Comparison of ENCODE assay signal across 1 cellular context in the genomic region with DNA sequence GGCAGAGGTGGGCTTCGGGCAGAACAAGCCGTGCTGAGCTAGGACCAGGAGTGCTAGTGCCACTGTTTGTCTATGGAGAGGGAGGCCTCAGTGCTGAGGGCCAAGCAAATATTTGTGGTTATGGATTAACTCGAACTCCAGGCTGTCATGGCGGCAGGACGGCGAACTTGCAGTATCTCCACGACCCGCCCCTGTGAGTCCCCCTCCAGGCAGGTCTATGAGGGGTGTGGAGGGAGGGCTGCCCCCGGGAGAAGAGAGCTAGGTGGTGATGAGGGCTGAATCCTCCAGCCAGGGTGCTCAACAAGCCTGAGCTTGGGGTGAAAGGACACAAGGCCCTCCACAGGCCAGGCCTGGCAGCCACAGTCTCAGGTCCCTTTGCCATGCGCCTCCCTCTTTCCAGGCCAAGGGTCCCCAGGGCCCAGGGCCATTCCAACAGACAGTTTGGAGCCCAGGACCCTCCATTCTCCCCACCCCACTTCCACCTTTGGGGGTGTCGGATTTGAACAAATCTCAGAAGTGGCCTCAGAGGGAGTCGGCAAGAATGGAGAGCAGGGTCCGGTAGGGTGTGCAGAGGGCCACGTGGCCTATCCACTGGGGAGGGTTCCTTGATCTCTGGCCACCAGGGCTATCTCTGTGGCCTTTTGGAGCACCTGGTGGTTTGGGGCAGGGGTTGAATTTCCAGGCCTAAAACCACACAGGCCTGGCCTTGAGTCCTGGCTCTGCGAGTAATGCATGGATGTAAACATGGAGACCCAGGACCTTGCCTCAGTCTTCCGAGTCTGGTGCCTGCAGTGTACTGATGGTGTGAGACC.
TF ChIP-seq lines count a peak whose summit lies in the region.

PROC (plus strand) TSS at position 128 of the 812 bp plus-strand sequence. CDS start 1,516 bp downstream, outside the sequence.

TF ChIP-seq in HepG2, 621 proteins besides CTCF, POLR2A, EP300 and RAD21 (continued from another document and continues in another):
- TF ChIP-seq ZFY (CRISPR knock-in tag; IDR thresholded peaks at IDR 0.05) (peak; percentile 98), PITX1 (CRISPR knock-in tag; IDR thresholded peaks at IDR 0.05) (peak; percentile 97), ZNF709 (CRISPR knock-in tag; IDR thresholded peaks at IDR 0.05) (peak; percentile 94), TOE1 (CRISPR knock-in tag; IDR thresholded peaks at IDR 0.05) (peak; percentile 78), JARID2 (CRISPR knock-in tag; IDR thresholded peaks at IDR 0.05; ENCODE audit: insufficient replicate concordance) (no peak), NFKBIZ (CRISPR knock-in tag; IDR thresholded peaks at IDR 0.05) (0 out of 2 replicates have a peak, but pooled peaks have one; percentile 77), ZBTB46 (CRISPR knock-in tag; IDR thresholded peaks at IDR 0.05; ENCODE audit: borderline replicate concordance) (0 out of 2 replicates have a peak, but pooled peaks have one; percentile 81), ZFP36 (IDR thresholded peaks at IDR 0.05; ENCODE audit: borderline replicate concordance, low read depth, low read length, partially characterized antibody) (no peak), FOXA1 (IDR thresholded peaks at IDR 0.05) (no peak), FOXA1 (CRISPR knock-in tag; IDR thresholded peaks at IDR 0.05) (peak; percentile 95), FOXK1 (CRISPR knock-in tag; IDR thresholded peaks at IDR 0.05; ENCODE audit: borderline replicate concordance, low read depth) (peak; percentile 61; the same call in 1 of the 2 replicates), TBX3 (IDR thresholded peaks at IDR 0.05; ENCODE audit: borderline replicate concordance) (peak; percentile 27), ZNF414 (CRISPR knock-in tag; IDR thresholded peaks at IDR 0.05) (peak; percentile 74; the same call in 1 of the 2 replicates), TCF7L2 (IDR thresholded peaks at IDR 0.05; ENCODE audit: low read depth, low read length) (no peak), SNAI1 (CRISPR knock-in tag; IDR thresholded peaks at IDR 0.05; ENCODE audit: borderline replicate concordance) (peak; percentile 13; the same call in 1 of the 2 replicates), HNRNPK (IDR thresholded peaks at IDR 0.05; ENCODE audit: low read depth, low read length, poor library complexity, severe bottlenecking) (no peak), ZNF282 (IDR thresholded peaks at IDR 0.05; ENCODE audit: partially characterized antibody) (no peak), SMYD3 (CRISPR knock-in tag; IDR thresholded peaks at IDR 0.05) (no peak), HDAC6 (IDR thresholded peaks at IDR 0.05; ENCODE audit: low read depth, low read length) (no peak), DNMT1 (CRISPR knock-in tag; IDR thresholded peaks at IDR 0.05) (peak; percentile 93), THAP8 (CRISPR knock-in tag; IDR thresholded peaks at IDR 0.05; ENCODE audit: borderline replicate concordance) (no peak), NFE2 (CRISPR knock-in tag; IDR thresholded peaks at IDR 0.05) (no peak), RFXANK (CRISPR knock-in tag; IDR thresholded peaks at IDR 0.05) (no peak), ZNF224 (CRISPR knock-in tag; IDR thresholded peaks at IDR 0.05) (peak; percentile 69; the same call in 1 of the 2 replicates), RNF2 (conservative IDR thresholded peaks at IDR 0.05; ENCODE audit: low read depth) (peak; percentile 87)
- TF ChIP-seq, protein P1, sequence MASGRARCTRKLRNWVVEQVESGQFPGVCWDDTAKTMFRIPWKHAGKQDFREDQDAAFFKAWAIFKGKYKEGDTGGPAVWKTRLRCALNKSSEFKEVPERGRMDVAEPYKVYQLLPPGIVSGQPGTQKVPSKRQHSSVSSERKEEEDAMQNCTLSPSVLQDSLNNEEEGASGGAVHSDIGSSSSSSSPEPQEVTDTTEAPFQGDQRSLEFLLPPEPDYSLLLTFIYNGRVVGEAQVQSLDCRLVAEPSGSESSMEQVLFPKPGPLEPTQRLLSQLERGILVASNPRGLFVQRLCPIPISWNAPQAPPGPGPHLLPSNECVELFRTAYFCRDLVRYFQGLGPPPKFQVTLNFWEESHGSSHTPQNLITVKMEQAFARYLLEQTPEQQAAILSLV (CRISPR knock-in tag; IDR thresholded peaks at IDR 0.05; ENCODE audit: borderline replicate concordance) = peak; percentile 98
- TF ChIP-seq, protein P2, sequence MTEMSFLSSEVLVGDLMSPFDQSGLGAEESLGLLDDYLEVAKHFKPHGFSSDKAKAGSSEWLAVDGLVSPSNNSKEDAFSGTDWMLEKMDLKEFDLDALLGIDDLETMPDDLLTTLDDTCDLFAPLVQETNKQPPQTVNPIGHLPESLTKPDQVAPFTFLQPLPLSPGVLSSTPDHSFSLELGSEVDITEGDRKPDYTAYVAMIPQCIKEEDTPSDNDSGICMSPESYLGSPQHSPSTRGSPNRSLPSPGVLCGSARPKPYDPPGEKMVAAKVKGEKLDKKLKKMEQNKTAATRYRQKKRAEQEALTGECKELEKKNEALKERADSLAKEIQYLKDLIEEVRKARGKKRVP (CRISPR knock-in tag; IDR thresholded peaks at IDR 0.05) = no peak
- TF ChIP-seq, protein P3, sequence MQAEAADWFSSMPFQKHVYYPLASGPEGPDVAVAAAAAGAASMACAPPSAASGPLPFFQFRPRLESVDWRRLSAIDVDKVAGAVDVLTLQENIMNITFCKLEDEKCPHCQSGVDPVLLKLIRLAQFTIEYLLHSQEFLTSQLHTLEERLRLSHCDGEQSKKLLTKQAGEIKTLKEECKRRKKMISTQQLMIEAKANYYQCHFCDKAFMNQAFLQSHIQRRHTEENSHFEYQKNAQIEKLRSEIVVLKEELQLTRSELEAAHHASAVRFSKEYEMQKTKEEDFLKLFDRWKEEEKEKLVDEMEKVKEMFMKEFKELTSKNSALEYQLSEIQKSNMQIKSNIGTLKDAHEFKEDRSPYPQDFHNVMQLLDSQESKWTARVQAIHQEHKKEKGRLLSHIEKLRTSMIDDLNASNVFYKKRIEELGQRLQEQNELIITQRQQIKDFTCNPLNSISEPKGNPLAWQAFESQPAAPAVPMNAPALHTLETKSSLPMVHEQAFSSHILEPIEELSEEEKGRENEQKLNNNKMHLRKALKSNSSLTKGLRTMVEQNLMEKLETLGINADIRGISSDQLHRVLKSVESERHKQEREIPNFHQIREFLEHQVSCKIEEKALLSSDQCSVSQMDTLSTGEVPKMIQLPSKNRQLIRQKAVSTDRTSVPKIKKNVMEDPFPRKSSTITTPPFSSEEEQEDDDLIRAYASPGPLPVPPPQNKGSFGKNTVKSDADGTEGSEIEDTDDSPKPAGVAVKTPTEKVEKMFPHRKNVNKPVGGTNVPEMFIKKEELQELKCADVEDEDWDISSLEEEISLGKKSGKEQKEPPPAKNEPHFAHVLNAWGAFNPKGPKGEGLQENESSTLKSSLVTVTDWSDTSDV (CRISPR knock-in tag; IDR thresholded peaks at IDR 0.05) = peak; percentile 81; the same call in 1 of the 2 replicates
- TF ChIP-seq, protein P4, sequence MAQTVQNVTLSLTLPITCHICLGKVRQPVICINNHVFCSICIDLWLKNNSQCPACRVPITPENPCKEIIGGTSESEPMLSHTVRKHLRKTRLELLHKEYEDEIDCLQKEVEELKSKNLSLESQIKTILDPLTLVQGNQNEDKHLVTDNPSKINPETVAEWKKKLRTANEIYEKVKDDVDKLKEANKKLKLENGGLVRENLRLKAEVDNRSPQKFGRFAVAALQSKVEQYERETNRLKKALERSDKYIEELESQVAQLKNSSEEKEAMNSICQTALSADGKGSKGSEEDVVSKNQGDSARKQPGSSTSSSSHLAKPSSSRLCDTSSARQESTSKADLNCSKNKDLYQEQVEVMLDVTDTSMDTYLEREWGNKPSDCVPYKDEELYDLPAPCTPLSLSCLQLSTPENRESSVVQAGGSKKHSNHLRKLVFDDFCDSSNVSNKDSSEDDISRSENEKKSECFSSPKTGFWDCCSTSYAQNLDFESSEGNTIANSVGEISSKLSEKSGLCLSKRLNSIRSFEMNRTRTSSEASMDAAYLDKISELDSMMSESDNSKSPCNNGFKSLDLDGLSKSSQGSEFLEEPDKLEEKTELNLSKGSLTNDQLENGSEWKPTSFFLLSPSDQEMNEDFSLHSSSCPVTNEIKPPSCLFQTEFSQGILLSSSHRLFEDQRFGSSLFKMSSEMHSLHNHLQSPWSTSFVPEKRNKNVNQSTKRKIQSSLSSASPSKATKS (CRISPR knock-in tag; IDR thresholded peaks at IDR 0.05) = no peak; the same call in 1 of the 2 replicates
- TF ChIP-seq, protein P5, sequence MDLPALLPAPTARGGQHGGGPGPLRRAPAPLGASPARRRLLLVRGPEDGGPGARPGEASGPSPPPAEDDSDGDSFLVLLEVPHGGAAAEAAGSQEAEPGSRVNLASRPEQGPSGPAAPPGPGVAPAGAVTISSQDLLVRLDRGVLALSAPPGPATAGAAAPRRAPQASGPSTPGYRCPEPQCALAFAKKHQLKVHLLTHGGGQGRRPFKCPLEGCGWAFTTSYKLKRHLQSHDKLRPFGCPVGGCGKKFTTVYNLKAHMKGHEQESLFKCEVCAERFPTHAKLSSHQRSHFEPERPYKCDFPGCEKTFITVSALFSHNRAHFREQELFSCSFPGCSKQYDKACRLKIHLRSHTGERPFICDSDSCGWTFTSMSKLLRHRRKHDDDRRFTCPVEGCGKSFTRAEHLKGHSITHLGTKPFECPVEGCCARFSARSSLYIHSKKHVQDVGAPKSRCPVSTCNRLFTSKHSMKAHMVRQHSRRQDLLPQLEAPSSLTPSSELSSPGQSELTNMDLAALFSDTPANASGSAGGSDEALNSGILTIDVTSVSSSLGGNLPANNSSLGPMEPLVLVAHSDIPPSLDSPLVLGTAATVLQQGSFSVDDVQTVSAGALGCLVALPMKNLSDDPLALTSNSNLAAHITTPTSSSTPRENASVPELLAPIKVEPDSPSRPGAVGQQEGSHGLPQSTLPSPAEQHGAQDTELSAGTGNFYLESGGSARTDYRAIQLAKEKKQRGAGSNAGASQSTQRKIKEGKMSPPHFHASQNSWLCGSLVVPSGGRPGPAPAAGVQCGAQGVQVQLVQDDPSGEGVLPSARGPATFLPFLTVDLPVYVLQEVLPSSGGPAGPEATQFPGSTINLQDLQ (CRISPR knock-in tag; IDR thresholded peaks at IDR 0.05) = peak; percentile 56; the same call in 1 of the 2 replicates
- TF ChIP-seq, protein P6, sequence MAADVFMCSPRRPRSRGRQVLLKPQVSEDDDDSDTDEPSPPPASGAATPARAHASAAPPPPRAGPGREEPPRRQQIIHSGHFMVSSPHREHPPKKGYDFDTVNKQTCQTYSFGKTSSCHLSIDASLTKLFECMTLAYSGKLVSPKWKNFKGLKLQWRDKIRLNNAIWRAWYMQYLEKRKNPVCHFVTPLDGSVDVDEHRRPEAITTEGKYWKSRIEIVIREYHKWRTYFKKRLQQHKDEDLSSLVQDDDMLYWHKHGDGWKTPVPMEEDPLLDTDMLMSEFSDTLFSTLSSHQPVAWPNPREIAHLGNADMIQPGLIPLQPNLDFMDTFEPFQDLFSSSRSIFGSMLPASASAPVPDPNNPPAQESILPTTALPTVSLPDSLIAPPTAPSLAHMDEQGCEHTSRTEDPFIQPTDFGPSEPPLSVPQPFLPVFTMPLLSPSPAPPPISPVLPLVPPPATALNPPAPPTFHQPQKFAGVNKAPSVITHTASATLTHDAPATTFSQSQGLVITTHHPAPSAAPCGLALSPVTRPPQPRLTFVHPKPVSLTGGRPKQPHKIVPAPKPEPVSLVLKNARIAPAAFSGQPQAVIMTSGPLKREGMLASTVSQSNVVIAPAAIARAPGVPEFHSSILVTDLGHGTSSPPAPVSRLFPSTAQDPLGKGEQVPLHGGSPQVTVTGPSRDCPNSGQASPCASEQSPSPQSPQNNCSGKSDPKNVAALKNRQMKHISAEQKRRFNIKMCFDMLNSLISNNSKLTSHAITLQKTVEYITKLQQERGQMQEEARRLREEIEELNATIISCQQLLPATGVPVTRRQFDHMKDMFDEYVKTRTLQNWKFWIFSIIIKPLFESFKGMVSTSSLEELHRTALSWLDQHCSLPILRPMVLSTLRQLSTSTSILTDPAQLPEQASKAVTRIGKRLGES (CRISPR knock-in tag; IDR thresholded peaks at IDR 0.05; ENCODE audit: borderline replicate concordance) = no peak; the same call in 1 of the 2 replicates
- TF ChIP-seq, protein P7, sequence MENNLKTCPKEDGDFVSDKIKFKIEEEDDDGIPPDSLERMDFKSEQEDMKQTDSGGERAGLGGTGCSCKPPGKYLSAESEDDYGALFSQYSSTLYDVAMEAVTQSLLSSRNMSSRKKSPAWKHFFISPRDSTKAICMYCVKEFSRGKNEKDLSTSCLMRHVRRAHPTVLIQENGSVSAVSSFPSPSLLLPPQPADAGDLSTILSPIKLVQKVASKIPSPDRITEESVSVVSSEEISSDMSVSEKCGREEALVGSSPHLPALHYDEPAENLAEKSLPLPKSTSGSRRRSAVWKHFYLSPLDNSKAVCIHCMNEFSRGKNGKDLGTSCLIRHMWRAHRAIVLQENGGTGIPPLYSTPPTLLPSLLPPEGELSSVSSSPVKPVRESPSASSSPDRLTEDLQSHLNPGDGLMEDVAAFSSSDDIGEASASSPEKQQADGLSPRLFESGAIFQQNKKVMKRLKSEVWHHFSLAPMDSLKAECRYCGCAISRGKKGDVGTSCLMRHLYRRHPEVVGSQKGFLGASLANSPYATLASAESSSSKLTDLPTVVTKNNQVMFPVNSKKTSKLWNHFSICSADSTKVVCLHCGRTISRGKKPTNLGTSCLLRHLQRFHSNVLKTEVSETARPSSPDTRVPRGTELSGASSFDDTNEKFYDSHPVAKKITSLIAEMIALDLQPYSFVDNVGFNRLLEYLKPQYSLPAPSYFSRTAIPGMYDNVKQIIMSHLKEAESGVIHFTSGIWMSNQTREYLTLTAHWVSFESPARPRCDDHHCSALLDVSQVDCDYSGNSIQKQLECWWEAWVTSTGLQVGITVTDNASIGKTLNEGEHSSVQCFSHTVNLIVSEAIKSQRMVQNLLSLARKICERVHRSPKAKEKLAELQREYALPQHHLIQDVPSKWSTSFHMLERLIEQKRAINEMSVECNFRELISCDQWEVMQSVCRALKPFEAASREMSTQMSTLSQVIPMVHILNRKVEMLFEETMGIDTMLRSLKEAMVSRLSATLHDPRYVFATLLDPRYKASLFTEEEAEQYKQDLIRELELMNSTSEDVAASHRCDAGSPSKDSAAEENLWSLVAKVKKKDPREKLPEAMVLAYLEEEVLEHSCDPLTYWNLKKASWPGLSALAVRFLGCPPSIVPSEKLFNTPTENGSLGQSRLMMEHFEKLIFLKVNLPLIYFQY (CRISPR knock-in tag; IDR thresholded peaks at IDR 0.05; ENCODE audit: borderline replicate concordance) = peak; percentile 69; the same call in 1 of the 2 replicates
